13 cellular contexts compared by ENCODE assay signal in genomic region chr22:44207981-44208317, GRCh38. TPM values are rescaled to one million over a fixed set of nuclear protein-coding genes. Genes with fewer than 3 reads are reported as not detected.
"Had no signal": no experiment of that assay in that cellular context is flagged by ENCODE, and none has a peak within 500 bp of the region (broad histone marks: within the 10 kb centered on the region; RNA-seq: fewer than 3 reads in every experiment).

No MANE protein-coding gene starts in this region.

- H3K27ac ChIP-seq: adrenal gland, cardiac muscle cell, esophagus muscularis mucosa, parathyroid adenoma, transverse colon, vagina had no signal

- H3K4me3 Mint-ChIP-seq: activated naive CD4-positive, alpha-beta T cell treated with anti-CD3 and anti-CD28 coated beads, Interleukin-2, amount 10 ng/mL, durations not matched to agents 7 days and 5 days had no signal

- H3K27ac Mint-ChIP-seq: activated naive CD4-positive, alpha-beta T cell treated with anti-CD3 and anti-CD28 coated beads, Interleukin-2, amount 10 ng/mL, durations not matched to agents 7 days and 5 days had no signal

- H3K27me3 Mint-ChIP-seq: activated naive CD4-positive, alpha-beta T cell treated with anti-CD3 and anti-CD28 coated beads, Interleukin-2, amount 10 ng/mL, durations not matched to agents 7 days and 5 days had no signal

- DNase-seq: activated CD4-positive, alpha-beta T cell treated with anti-CD3 and anti-CD28 coated beads, Interleukin-2, amount 50 U/mL, for 1 hour; activated naive CD4-positive, alpha-beta T cell treated with anti-CD3 and anti-CD28 coated beads, Interleukin-2, amount 10 ng/mL, durations not matched to agents 7 days and 5 days; hypothalamus; mesendoderm; stimulated activated CD4-positive, alpha-beta T cell treated with anti-CD3 and anti-CD28 coated beads, Interleukin-1b, Interleukin-23, amount 100 ng/mL, for 48 hours; transverse colon had no signal

RNA-seq across cellular contexts. Expression of gene PARVG, which starts 27.2 kb away (rescaled TPM):
- total RNA-seq: kidney epithelial cell, renal cortical epithelial cell had no signal
